In genomic region chr4:83115656-83116285, GRCh38 we compare ENCODE assay signal across 12 cellular contexts. TPM values are rescaled to one million over a fixed set of nuclear protein-coding genes. Genes with fewer than 3 reads are reported as not detected.
DNase-seq lines count a peak whose midpoint lies in the region; ATAC-seq and TF ChIP-seq lines count a peak whose summit lies in the region.
"Had no signal": no experiment of that assay in that cellular context is flagged by ENCODE, and none has a peak within 500 bp of the region (broad histone marks: within the 10 kb centered on the region; RNA-seq: fewer than 3 reads in every experiment).

No MANE protein-coding gene starts in this region.

- CTCF ChIA-PET in PC-3 (lab: Charles Lee) = no interaction called here

- peaks cover 4% of the 10 kb centered on the region for H3F3A ChIP-seq in PC-3 (ENCODE audit: low read length, unreplicated experiment)

- peak overlapping the region; percentile 94 for H3K27ac Mint-ChIP-seq in activated T-cell treated with anti-CD3 and anti-CD28 coated beads, Interleukin-2, amount 50 U/mL, for 72 hours
- H3K27ac Mint-ChIP-seq in dendritic cell treated with granulocyte-macrophage colony-stimulating factor and Interleukin-4, amounts not matched to agents 40 ng/mL and 50 ng/mL, for 4 days = peak overlapping the region; percentile 50
- H3K27ac Mint-ChIP-seq in stimulated activated effector memory CD8-positive, alpha-beta T cell treated with anti-CD3 and anti-CD28 coated beads, Interleukin-12 subunit alpha, Interleukin-12 subunit beta, amount 100 ng/mL, for 72 hours = peak overlapping the region; percentile 92
- H3K27ac Mint-ChIP-seq: nephron had no signal

- no peak overlapping the region for H2AFZ ChIP-seq in PC-3 (ENCODE audit: low read length)

- POLR2A ChIA-PET in PC-3 (lab: Charles Lee; ENCODE audit: unreplicated experiment) = no interaction called here

- intact Hi-C loops in PC-3 (cut with micrococcal nuclease) = no loop called here
- intact Hi-C loops in dendritic cell treated with granulocyte-macrophage colony-stimulating factor and Interleukin-4, amounts not matched to agents 40 ng/mL and 50 ng/mL, for 4 days (cut with micrococcal nuclease) = no loop called here
- intact Hi-C loops in psoas muscle (cut with DNase I) = no loop called here

- H3K4me3 ChIP-seq in PC-3 (ENCODE audit: low read length) = no peak overlapping the region
- no peak overlapping the region for H3K4me3 ChIP-seq in psoas muscle
- H3K4me3 ChIP-seq: dorsolateral prefrontal cortex, uterus had no signal

- no peak overlapping the region for H3K9ac ChIP-seq in PC-3 (ENCODE audit: low read length)

- peaks cover 20% of the 10 kb centered on the region for H3K4me1 ChIP-seq in PC-3 (ENCODE audit: insufficient read depth, low read length)
- peaks cover under 1% of the 10 kb centered on the region for H3K4me1 ChIP-seq in psoas muscle
- H3K4me1 ChIP-seq: uterus had no signal

- H3K4me1 Mint-ChIP-seq in activated T-cell treated with anti-CD3 and anti-CD28 coated beads, Interleukin-2, amount 50 U/mL, for 72 hours (ENCODE audit: low read depth) = peaks cover 47% of the 10 kb centered on the region
- peaks cover 49% of the 10 kb centered on the region for H3K4me1 Mint-ChIP-seq in dendritic cell treated with granulocyte-macrophage colony-stimulating factor and Interleukin-4, amounts not matched to agents 40 ng/mL and 50 ng/mL, for 4 days (ENCODE audit: low read depth)
- peaks cover 30% of the 10 kb centered on the region for H3K4me1 Mint-ChIP-seq in stimulated activated effector memory CD8-positive, alpha-beta T cell treated with anti-CD3 and anti-CD28 coated beads, Interleukin-12 subunit alpha, Interleukin-12 subunit beta, amount 100 ng/mL, for 72 hours
- H3K4me1 Mint-ChIP-seq: nephron had no signal

- H3K79me2 ChIP-seq in PC-3 (ENCODE audit: low read length) = no peaks in the 10 kb centered on the region

- H3K9me3 ChIP-seq in PC-3 (ENCODE audit: low read length) = no peaks in the 10 kb centered on the region
- H3K9me3 ChIP-seq in psoas muscle = no peaks in the 10 kb centered on the region
- H3K9me3 ChIP-seq: uterus had no signal

- BruUV-seq in PC-3 (replicated peaks; lab: Mats Ljungman, UMichigan) = no TSS peak

- H3K4me2 ChIP-seq in PC-3 (ENCODE audit: low read length) = no peak overlapping the region

- H3K36me3 ChIP-seq in PC-3 (ENCODE audit: low read depth, low read length) = no peaks in the 10 kb centered on the region
- no peaks in the 10 kb centered on the region for H3K36me3 ChIP-seq in psoas muscle (ENCODE audit: insufficient read depth in 1 of 2, low read depth in 1 of 2)
- H3K36me3 ChIP-seq: uterus had no signal

- WGBS in psoas muscle, 3 donors = 76 to 83% (median 80%) methylated on average over 8 of the region's 8 CpGs

- H3K4me3 Mint-ChIP-seq in activated T-cell treated with anti-CD3 and anti-CD28 coated beads, Interleukin-2, amount 50 U/mL, for 72 hours = peak overlapping the region in 1 of 2 donors; percentile 33
- H3K4me3 Mint-ChIP-seq in dendritic cell treated with granulocyte-macrophage colony-stimulating factor and Interleukin-4, amounts not matched to agents 40 ng/mL and 50 ng/mL, for 4 days = no peak overlapping the region
- peak overlapping the region; percentile 79 for H3K4me3 Mint-ChIP-seq in stimulated activated effector memory CD8-positive, alpha-beta T cell treated with anti-CD3 and anti-CD28 coated beads, Interleukin-12 subunit alpha, Interleukin-12 subunit beta, amount 100 ng/mL, for 72 hours
- H3K4me3 Mint-ChIP-seq: nephron had no signal

- H3K36me3 Mint-ChIP-seq in activated T-cell treated with anti-CD3 and anti-CD28 coated beads, Interleukin-2, amount 50 U/mL, for 72 hours (ENCODE audit: insufficient read depth in 2 of 2) = peaks cover 2 to 5% of the 10 kb centered on the region in 2 donors
- H3K36me3 Mint-ChIP-seq in dendritic cell treated with granulocyte-macrophage colony-stimulating factor and Interleukin-4, amounts not matched to agents 40 ng/mL and 50 ng/mL, for 4 days (ENCODE audit: low read depth) = no peaks in the 10 kb centered on the region
- no peaks in the 10 kb centered on the region for H3K36me3 Mint-ChIP-seq in stimulated activated effector memory CD8-positive, alpha-beta T cell treated with anti-CD3 and anti-CD28 coated beads, Interleukin-12 subunit alpha, Interleukin-12 subunit beta, amount 100 ng/mL, for 72 hours

- ATAC-seq in activated T-cell treated with anti-CD3 and anti-CD28 coated beads, Interleukin-2, amount 50 U/mL, for 72 hours (replicated peaks in 1 of 2) = no peak
- ATAC-seq in PC-3 (no peak), GM18909 (IDR thresholded peaks at IDR 0.05; ENCODE audit: poor library complexity, unreplicated experiment) (no peak), psoas muscle (no peak)
- ATAC-seq in stimulated activated effector memory CD8-positive, alpha-beta T cell treated with anti-CD3 and anti-CD28 coated beads, Interleukin-12 subunit alpha, Interleukin-12 subunit beta, amount 100 ng/mL, for 72 hours = no peak

- H3K9me2 ChIP-seq in PC-3 (replicated peaks; ENCODE audit: low read length) = no peaks in the 10 kb centered on the region

- H3K9me3 Mint-ChIP-seq in activated T-cell treated with anti-CD3 and anti-CD28 coated beads, Interleukin-2, amount 50 U/mL, for 72 hours = no peaks in the 10 kb centered on the region
- H3K9me3 Mint-ChIP-seq in dendritic cell treated with granulocyte-macrophage colony-stimulating factor and Interleukin-4, amounts not matched to agents 40 ng/mL and 50 ng/mL, for 4 days = no peaks in the 10 kb centered on the region
- no peaks in the 10 kb centered on the region for H3K9me3 Mint-ChIP-seq in stimulated activated effector memory CD8-positive, alpha-beta T cell treated with anti-CD3 and anti-CD28 coated beads, Interleukin-12 subunit alpha, Interleukin-12 subunit beta, amount 100 ng/mL, for 72 hours
- H3K9me3 Mint-ChIP-seq: nephron had no signal

- H3K27me3 ChIP-seq in PC-3 (ENCODE audit: low read length) (no peaks in the 10 kb centered on the region), psoas muscle (ENCODE audit: insufficient read depth in 3 of 3, low read length in 2 of 3) (no peaks in the 10 kb centered on the region)
- H3K27me3 ChIP-seq: uterus had no signal

- no peaks in the 10 kb centered on the region for H4K20me1 ChIP-seq in PC-3 (ENCODE audit: low read length)

- 0 out of 2 replicates have a peak overlapping the region, but pooled peaks have one; percentile 12 for H3K27ac ChIP-seq in PC-3 (ENCODE audit: low read length)
- no peak overlapping the region for H3K27ac ChIP-seq in psoas muscle
- H3K27ac ChIP-seq: dorsolateral prefrontal cortex, uterus had no signal

- DNase-seq in activated T-cell treated with anti-CD3 and anti-CD28 coated beads, Interleukin-2, amount 50 U/mL, for 72 hours = no peak
- DNase-seq in activated T-cell treated with anti-CD3 and anti-CD28 coated beads, Interleukin-2, amount 50 U/mL, for 1 hour = no peak
- DNase-seq in PC-3 = no peak
- no peak for DNase-seq in stimulated activated effector memory CD8-positive, alpha-beta T cell treated with anti-CD3 and anti-CD28 coated beads, Interleukin-12 subunit alpha, Interleukin-12 subunit beta, amount 100 ng/mL, for 72 hours (ENCODE audit: low spot score in 2 of 2)
- DNase-seq in psoas muscle = no peak
- no peak for DNase-seq in activated CD8-positive, alpha-beta memory T cell treated with anti-CD3 and anti-CD28 coated beads for 24 hours
- DNase-seq: activated CD4-positive, alpha-beta T cell treated with anti-CD3 and anti-CD28 coated beads, Interleukin-2, amount 10 ng/mL, durations not matched to agents 24 days and 14 days; dorsolateral prefrontal cortex; uterus had no signal

- TF ChIP-seq CTCF in PC-3 (conservative IDR thresholded peaks at IDR 0.05; ENCODE audit: low read depth, low read length) = no peak
- no peak for TF ChIP-seq CTCF in psoas muscle (IDR thresholded peaks at IDR 0.05)

- no peaks in the 10 kb centered on the region for H3K27me3 Mint-ChIP-seq in activated T-cell treated with anti-CD3 and anti-CD28 coated beads, Interleukin-2, amount 50 U/mL, for 72 hours (ENCODE audit: low read depth)
- no peaks in the 10 kb centered on the region for H3K27me3 Mint-ChIP-seq in dendritic cell treated with granulocyte-macrophage colony-stimulating factor and Interleukin-4, amounts not matched to agents 40 ng/mL and 50 ng/mL, for 4 days

RNA-seq across cellular contexts. Expression of gene PLAC8, which starts 1.2 kb away (rescaled TPM):
- 10 to 100 TPM; 48.0 to 49.3 TPM for total RNA-seq in activated T-cell treated with anti-CD3 and anti-CD28 coated beads, Interleukin-2, amount 50 U/mL, for 72 hours
- 1.6 and 3.7 TPM in 2 replicates for total RNA-seq in PC-3 (2014; rRNA removed)
- 1 to 10 TPM in 2 of 4 donors, under 1 TPM in 2; 0.88 to 1.6 (median 0.98) TPM for total RNA-seq in psoas muscle
- polyA plus RNA-seq in psoas muscle = under 1 TPM; 0.13 to 0.86 (median 0.33) TPM

Comparison
In these comparisons a context has a peak if more than half of its experiments do, and no peak if none do; other contexts are left out.
1. RNA of gene PLAC8, which starts 1.2 kb away (total RNA-seq): 48.0 to 49.3 TPM in activated T-cell treated with anti-CD3 and anti-CD28 coated beads, Interleukin-2, amount 50 U/mL, for 72 hours; 1.6 to 3.7 TPM in PC-3 and 0.88 to 1.6 TPM in psoas muscle; every median in the first group is over 10 times any median in the second.
2. Peak in every context shown above with its lines, with median percentiles within 50 percentile points of each other: H3K27ac Mint-ChIP-seq.